16 cellular contexts compared by ENCODE assay signal in genomic region chr2:237159006-237159897, GRCh38.
DNase-seq lines count a peak whose midpoint lies in the region; ATAC-seq lines count a peak whose summit lies in the region.
"Had no signal": no experiment of that assay in that cellular context is flagged by ENCODE, and none has a peak within 500 bp of the region (broad histone marks: within the 10 kb centered on the region; RNA-seq: fewer than 3 reads in every experiment).

No MANE protein-coding gene starts in this region.

- H3K27me3 ChIP-seq in BLaER1 (no peaks in the 10 kb centered on the region), Karpas-422 (ENCODE audit: low read length) (no peaks in the 10 kb centered on the region), neuronal stem cell (ENCODE audit: control insufficient read depth in 3 of 3, insufficient read depth in 3 of 3, low read depth in 1 of 3, low read length in 3 of 3) (peaks cover 0 to 5% (median 0%) of the 10 kb centered on the region in 3 experiments)
- H3K27me3 ChIP-seq: SJCRH30 had no signal

- no peaks in the 10 kb centered on the region for H4K20me1 ChIP-seq in BLaER1
- no peaks in the 10 kb centered on the region for H4K20me1 ChIP-seq in Karpas-422 (ENCODE audit: insufficient read depth, low read depth, low read length)

- H3K4me1 Mint-ChIP-seq in activated naive CD8-positive, alpha-beta T cell treated with anti-CD3 and anti-CD28 coated beads for 36 hours: peaks cover 36% of the 10 kb centered on the region

- H3K23ac ChIP-seq in neuronal stem cell (ENCODE audit: low read depth, low read length, poor library complexity): no peak overlapping the region

- H3K4me3 ChIP-seq in BLaER1 (no peak overlapping the region), Karpas-422 (ENCODE audit: low read length) (no peak overlapping the region), neuronal stem cell (ENCODE audit: low read length in 2 of 2) (no peak overlapping the region)
- H3K4me3 ChIP-seq: dorsolateral prefrontal cortex, SJCRH30 had no signal

- no peak overlapping the region for H2AFZ ChIP-seq in Karpas-422 (ENCODE audit: low read length)
- peak overlapping the region; percentile 28 for H2AFZ ChIP-seq in neuronal stem cell (ENCODE audit: low read length)
- H2AFZ ChIP-seq: parathyroid adenoma had no signal

- no peaks in the 10 kb centered on the region for H3K36me3 Mint-ChIP-seq in activated naive CD8-positive, alpha-beta T cell treated with anti-CD3 and anti-CD28 coated beads for 36 hours

- H3K9me3 ChIP-seq in BLaER1: no peaks in the 10 kb centered on the region
- no peaks in the 10 kb centered on the region for H3K9me3 ChIP-seq in Karpas-422 (ENCODE audit: low read length)
- no peaks in the 10 kb centered on the region for H3K9me3 ChIP-seq in neuronal stem cell (replicated peaks in 1 of 2; ENCODE audit: control insufficient read depth in 2 of 2, insufficient read depth in 1 of 2, low read depth in 1 of 2, low read length in 2 of 2)
- H3K9me3 ChIP-seq: SJCRH30 had no signal

- no peak overlapping the region for H3K9ac ChIP-seq in BLaER1
- no peak overlapping the region for H3K9ac ChIP-seq in Karpas-422 (ENCODE audit: low read length)
- H3K9ac ChIP-seq in neuronal stem cell (ENCODE audit: low read depth, low read length, poor library complexity): no peak overlapping the region
- H3K9ac ChIP-seq: parathyroid adenoma had no signal

- H3K9me2 ChIP-seq in Karpas-422 (replicated peaks; ENCODE audit: insufficient read depth, low read length): no peaks in the 10 kb centered on the region

- no peaks in the 10 kb centered on the region for H3K79me2 ChIP-seq in Karpas-422 (ENCODE audit: low read length)
- H3K79me2 ChIP-seq: parathyroid adenoma had no signal

- no peaks in the 10 kb centered on the region for H3K36me3 ChIP-seq in BLaER1
- H3K36me3 ChIP-seq in Karpas-422 (ENCODE audit: insufficient read depth, low read length): no peaks in the 10 kb centered on the region
- no peaks in the 10 kb centered on the region for H3K36me3 ChIP-seq in neuronal stem cell (replicated peaks in 1 of 2; ENCODE audit: control insufficient read depth in 2 of 2, insufficient read depth in 2 of 2, low read length in 2 of 2)
- H3K36me3 ChIP-seq: SJCRH30 had no signal

- ATAC-seq in GM19463 (IDR thresholded peaks at IDR 0.05; ENCODE audit: unreplicated experiment): no peak
- ATAC-seq: HepG2 had no signal

- peaks cover 3% of the 10 kb centered on the region for H3K27me3 Mint-ChIP-seq in activated naive CD8-positive, alpha-beta T cell treated with anti-CD3 and anti-CD28 coated beads for 36 hours

- WGBS in neuronal stem cell (ENCODE audit: extremely low coverage in 2 of 2, insufficient read length in 2 of 2, insufficient replicate concordance in 1 of 2), 2 donors: no CpG with 5 or more reads among the region's 10 CpGs

- H3K4me2 ChIP-seq in BLaER1 (peak overlapping the region; percentile 61), Karpas-422 (ENCODE audit: low read depth, low read length, poor library complexity, severe bottlenecking) (no peak overlapping the region), neuronal stem cell (ENCODE audit: insufficient read depth, low read length, poor library complexity, severe bottlenecking) (no peak overlapping the region)

- H2AK5ac ChIP-seq in neuronal stem cell (ENCODE audit: low read depth, low read length): no peak overlapping the region

- no peak overlapping the region for H4K8ac ChIP-seq in neuronal stem cell (ENCODE audit: low read depth, low read length)

- peaks cover 1% of the 10 kb centered on the region for H3K9me3 Mint-ChIP-seq in activated naive CD8-positive, alpha-beta T cell treated with anti-CD3 and anti-CD28 coated beads for 36 hours

- no peaks in the 10 kb centered on the region for H3K79me1 ChIP-seq in neuronal stem cell (ENCODE audit: low read depth, low read length)

- H3K14ac ChIP-seq in neuronal stem cell (ENCODE audit: low read length): no peak overlapping the region

- DNase-seq in Karpas-422 (peak; percentile 45), neuronal stem cell (ENCODE audit: low spot score) (no peak), cerebellar nuclear complex (lab: John Stamatoyannopoulos, UW) (no peak), KBM-7 (no peak)
- DNase-seq in activated naive CD8-positive, alpha-beta T cell treated with anti-CD3 and anti-CD28 coated beads for 36 hours: no peak
- no peak for DNase-seq in stimulated activated CD4-positive, alpha-beta T cell treated with anti-CD3 and anti-CD28 coated beads, Interleukin-4, amount 100 ng/mL, for 1 hour
- DNase-seq: anterior cingulate cortex, C1 segment of cervical spinal cord, dorsolateral prefrontal cortex, NCI-H146 had no signal

- H2BK12ac ChIP-seq in neuronal stem cell (ENCODE audit: low read length): no peak overlapping the region

- no peak overlapping the region for H4K91ac ChIP-seq in neuronal stem cell (ENCODE audit: low read depth, low read length, poor library complexity)

- H3K27ac Mint-ChIP-seq in activated naive CD8-positive, alpha-beta T cell treated with anti-CD3 and anti-CD28 coated beads for 36 hours: peak overlapping the region; percentile 43

- H3K27ac ChIP-seq in BLaER1: no peak overlapping the region; the same call in 1 of the 2 replicates
- no peak overlapping the region for H3K27ac ChIP-seq in Karpas-422 (ENCODE audit: low read length)
- H3K27ac ChIP-seq in neuronal stem cell (replicated peaks; ENCODE audit: low read length): no peak overlapping the region
- H3K27ac ChIP-seq: dorsolateral prefrontal cortex, parathyroid adenoma, SJCRH30, VCaP had no signal

- H3K4me1 ChIP-seq in BLaER1: peaks cover 64% of the 10 kb centered on the region
- no peaks in the 10 kb centered on the region; the same call in 1 of the 2 replicates for H3K4me1 ChIP-seq in Karpas-422 (ENCODE audit: low read length)
- peaks cover 0 to 2% of the 10 kb centered on the region in 2 donors for H3K4me1 ChIP-seq in neuronal stem cell (ENCODE audit: control insufficient read depth in 2 of 2, insufficient read depth in 1 of 2, low read depth in 1 of 2, low read length in 2 of 2)
- H3K4me1 ChIP-seq: parathyroid adenoma had no signal

- no peak overlapping the region for H2BK5ac ChIP-seq in neuronal stem cell (ENCODE audit: low read length)

- H2BK120ac ChIP-seq in neuronal stem cell (ENCODE audit: low read depth, low read length): no peak overlapping the region

- in situ Hi-C loops in KBM-7 (cut with MboI; ENCODE audit: low pct_unique_long_range_greater_than_20kb, low sequenced_read_pairs): loop anchor here (25.0 kb wide), 1 partner anchor 353 kb away; no protein-coding TSS in a partner anchor

- no peak overlapping the region for H2BK15ac ChIP-seq in neuronal stem cell (ENCODE audit: low read length)

- H3K4me3 Mint-ChIP-seq in activated naive CD8-positive, alpha-beta T cell treated with anti-CD3 and anti-CD28 coated beads for 36 hours: no peak overlapping the region

- no peak overlapping the region for H3K4ac ChIP-seq in neuronal stem cell (ENCODE audit: low read length)

- no peak overlapping the region for H3K18ac ChIP-seq in neuronal stem cell (ENCODE audit: low read length)
